In genomic region chr2:84847326-84848050, GRCh38 we compare ENCODE assay signal across 1 cellular context.
TF ChIP-seq lines count a peak whose summit lies in the region.

No MANE protein-coding gene starts in this region.

TF ChIP-seq in GM12878, 131 proteins besides CTCF, POLR2A, EP300 and RAD21:
- no peak for TF ChIP-seq EED (IDR thresholded peaks at IDR 0.05; ENCODE audit: low read depth)
- TF ChIP-seq ESRRA (IDR thresholded peaks at IDR 0.05; ENCODE audit: low read length), result no peak
- no peak for TF ChIP-seq HDGF (IDR thresholded peaks at IDR 0.05)
- TF ChIP-seq BACH1 (IDR thresholded peaks at IDR 0.05; ENCODE audit: borderline replicate concordance), result no peak
- TF ChIP-seq RCOR1 (conservative IDR thresholded peaks at IDR 0.05; ENCODE audit: low read depth, low read length), result no peak
- TF ChIP-seq CHD1 (IDR thresholded peaks at IDR 0.05; ENCODE audit: low read depth, low read length), result no peak
- TF ChIP-seq TCF7 (IDR thresholded peaks at IDR 0.05; ENCODE audit: borderline replicate concordance), result no peak
- TF ChIP-seq NRF1 (conservative IDR thresholded peaks at IDR 0.05; ENCODE audit: low read depth, low read length), result no peak
- no peak for TF ChIP-seq NR2F1 (conservative IDR thresholded peaks at IDR 0.05)
- TF ChIP-seq ZNF24 (IDR thresholded peaks at IDR 0.05), result no peak
- TF ChIP-seq MEF2A (IDR thresholded peaks at IDR 0.05; ENCODE audit: insufficient read depth, low read depth, low read length), result no peak
- TF ChIP-seq KAT2A (conservative IDR thresholded peaks at IDR 0.05; ENCODE audit: control insufficient read depth, low read depth, low read length), result no peak
- no peak for TF ChIP-seq REST (IDR thresholded peaks at IDR 0.05; ENCODE audit: low read depth, low read length)
- TF ChIP-seq SMAD5 (IDR thresholded peaks at IDR 0.05; ENCODE audit: low read depth), result no peak
- no peak for TF ChIP-seq DPF2 (IDR thresholded peaks at IDR 0.05)
- TF ChIP-seq TCF12 (IDR thresholded peaks at IDR 0.05; ENCODE audit: low read depth, low read length), result no peak
- no peak for TF ChIP-seq PRDM15 (CRISPR knock-in tag; IDR thresholded peaks at IDR 0.05)
